In the genomic region with DNA sequence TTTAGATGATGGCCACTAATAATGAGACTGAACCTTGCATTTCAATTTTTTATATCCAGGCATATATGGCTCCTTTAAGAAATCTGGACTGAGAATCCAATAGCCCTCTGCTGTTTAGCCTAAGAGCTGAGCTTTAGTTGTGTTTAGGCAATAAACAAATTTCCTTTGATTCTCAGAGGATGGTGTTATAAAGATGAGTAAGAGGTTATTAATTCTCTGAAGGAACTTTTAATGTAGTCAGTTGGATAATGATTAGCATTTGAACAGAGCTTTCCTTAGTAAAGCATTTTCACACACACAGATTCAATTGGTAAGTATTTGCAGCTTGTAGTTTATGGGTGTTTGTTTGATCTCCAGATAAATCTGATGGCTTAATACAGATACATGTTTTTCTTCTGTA, we compare ENCODE assay signal across 26 cellular contexts.
DNase-seq lines count a peak whose midpoint lies in the region; ATAC-seq, FAIRE-seq and TF ChIP-seq lines count a peak whose summit lies in the region.
"Had no signal": no experiment of that assay in that cellular context is flagged by ENCODE, and none has a peak within 500 bp of the region (broad histone marks: within the 10 kb centered on the region; RNA-seq: fewer than 3 reads in every experiment).

No MANE protein-coding gene starts in this region.

- H3K4me1 Mint-ChIP-seq in naive thymus-derived CD4-positive, alpha-beta T cell: no peaks in the 10 kb centered on the region
- H3K4me1 Mint-ChIP-seq: activated B cell treated with CpG ODN at 0.5 μM for 24 hours; activated naive CD4-positive, alpha-beta T cell treated with anti-CD3 and anti-CD28 coated beads, Interleukin-2, amount 10 ng/mL, durations not matched to agents 7 days and 5 days had no signal

- POLR2A ChIA-PET in naive thymus-derived CD4-positive, alpha-beta T cell (lab: Charles Lee): no interaction called here

- H3K4me3 Mint-ChIP-seq in naive thymus-derived CD4-positive, alpha-beta T cell: no peak overlapping the region
- H3K4me3 Mint-ChIP-seq: activated B cell treated with CpG ODN at 0.5 μM for 24 hours; activated naive CD4-positive, alpha-beta T cell treated with anti-CD3 and anti-CD28 coated beads, Interleukin-2, amount 10 ng/mL, durations not matched to agents 7 days and 5 days; activated T-cell treated with anti-CD3 and anti-CD28 coated beads, Interleukin-2, amount 50 U/mL, for 4 hours had no signal

- FAIRE-seq in bronchial epithelial cell (lab: Jason Lieb, UNC): no peak
- FAIRE-seq in kidney (lab: Jason Lieb, UNC): no peak
- FAIRE-seq: D721Med, GM19239, HepG2 had no signal

- no peaks in the 10 kb centered on the region for H3K36me3 Mint-ChIP-seq in naive thymus-derived CD4-positive, alpha-beta T cell
- H3K36me3 Mint-ChIP-seq: activated naive CD4-positive, alpha-beta T cell treated with anti-CD3 and anti-CD28 coated beads, Interleukin-2, amount 10 ng/mL, durations not matched to agents 7 days and 5 days had no signal

- H3K36me3 ChIP-seq in bronchial epithelial cell (ENCODE audit: control insufficient read depth, insufficient read depth, low read length): no peaks in the 10 kb centered on the region
- no peaks in the 10 kb centered on the region for H3K36me3 ChIP-seq in naive thymus-derived CD4-positive, alpha-beta T cell (ENCODE audit: control insufficient read depth in 2 of 3, insufficient read depth in 3 of 3, low read length in 3 of 3)
- H3K36me3 ChIP-seq in colonic mucosa: no peaks in the 10 kb centered on the region
- H3K36me3 ChIP-seq in kidney (ENCODE audit: control insufficient read depth in 1 of 2, insufficient read depth in 2 of 2, low read length in 2 of 2): no peaks in the 10 kb centered on the region
- H3K36me3 ChIP-seq: BE2C, pancreas, sigmoid colon had no signal

- DNase-seq in LNCaP clone FGC (ENCODE audit: low read depth): peak; percentile 7
- peak; percentile 33 for DNase-seq in bronchial epithelial cell (ENCODE audit: low read depth)
- peak; percentile 58 for DNase-seq in kidney glomerular epithelial cell (lab: John Stamatoyannopoulos, UW)
- no peak for DNase-seq in naive thymus-derived CD4-positive, alpha-beta T cell
- DNase-seq in colonic mucosa: no peak
- DNase-seq in kidney: no peak
- DNase-seq in SIG-M5 (lab: John Stamatoyannopoulos, UW): no peak
- DNase-seq: activated B cell treated with CpG ODN at 0.5 μM for 24 hours; activated naive CD4-positive, alpha-beta T cell treated with anti-CD3 and anti-CD28 coated beads, Interleukin-2, amount 10 ng/mL, durations not matched to agents 7 days and 5 days; activated T-cell treated with anti-CD3 and anti-CD28 coated beads, Interleukin-2, amount 50 U/mL, for 4 hours; aorta; BE2C; GOT3; left ventricle myocardium superior; MM.1S; mucosa of descending colon; NCI-H146; NCI-H748 treated with DMSO at 0.1 percent for 48 hours; OCI-M1; pancreas; sigmoid colon; stimulated activated CD4-positive, alpha-beta T cell treated with anti-CD3 and anti-CD28 coated beads, Interleukin-1b, Interleukin-23, amount 100 ng/mL, for 48 hours; stimulated activated naive CD4-positive, alpha-beta T cell had no signal

- H3K4me3 ChIP-seq in LNCaP clone FGC (ENCODE audit: low read depth, low read length) (no peak overlapping the region), bronchial epithelial cell (ENCODE audit: low read depth, low read length) (no peak overlapping the region), colonic mucosa (no peak overlapping the region), kidney (ENCODE audit: low read length in 2 of 2) (no peak overlapping the region)
- H3K4me3 ChIP-seq in naive thymus-derived CD4-positive, alpha-beta T cell (ENCODE audit: low read length): no peak overlapping the region
- H3K4me3 ChIP-seq: mucosa of descending colon, pancreas, sigmoid colon had no signal

- no peak overlapping the region for H3K27ac Mint-ChIP-seq in naive thymus-derived CD4-positive, alpha-beta T cell
- H3K27ac Mint-ChIP-seq: activated B cell treated with CpG ODN at 0.5 μM for 24 hours; activated naive CD4-positive, alpha-beta T cell treated with anti-CD3 and anti-CD28 coated beads, Interleukin-2, amount 10 ng/mL, durations not matched to agents 7 days and 5 days had no signal

- intact Hi-C loops in naive thymus-derived CD4-positive, alpha-beta T cell (cut with micrococcal nuclease): no loop called here
- intact Hi-C loops in colonic mucosa (cut with DNase I) (no loop called here), kidney (cut with DNase I) (no loop called here)

- H3K27ac ChIP-seq in naive thymus-derived CD4-positive, alpha-beta T cell (ENCODE audit: low read depth, low read length): no peak overlapping the region
- H3K27ac ChIP-seq in colonic mucosa: no peak overlapping the region
- no peak overlapping the region for H3K27ac ChIP-seq in kidney (ENCODE audit: low read depth in 2 of 2, low read length in 2 of 2)
- H3K27ac ChIP-seq: pancreas had no signal

- no peak for TF ChIP-seq CTCF in LNCaP clone FGC (IDR thresholded peaks at IDR 0.05; ENCODE audit: control insufficient read depth, extremely low read depth, insufficient read depth)
- TF ChIP-seq CTCF in bronchial epithelial cell (IDR thresholded peaks at IDR 0.05; ENCODE audit: insufficient read depth, low read length, severe bottlenecking): no peak
- no peak for TF ChIP-seq CTCF in colonic mucosa (IDR thresholded peaks at IDR 0.05)
- TF ChIP-seq CTCF in kidney (IDR thresholded peaks at IDR 0.05; ENCODE audit: borderline replicate concordance, extremely low read depth, insufficient read depth): no peak

- no peaks in the 10 kb centered on the region for H3K27me3 Mint-ChIP-seq in naive thymus-derived CD4-positive, alpha-beta T cell
- H3K27me3 Mint-ChIP-seq: activated B cell treated with CpG ODN at 0.5 μM for 24 hours; activated naive CD4-positive, alpha-beta T cell treated with anti-CD3 and anti-CD28 coated beads, Interleukin-2, amount 10 ng/mL, durations not matched to agents 7 days and 5 days had no signal

- H3K4me1 ChIP-seq in naive thymus-derived CD4-positive, alpha-beta T cell (ENCODE audit: control insufficient read depth in 2 of 2, insufficient read depth in 2 of 2, low read length in 2 of 2): no peaks in the 10 kb centered on the region
- no peaks in the 10 kb centered on the region for H3K4me1 ChIP-seq in colonic mucosa
- H3K4me1 ChIP-seq in kidney (ENCODE audit: control insufficient read depth in 1 of 2, insufficient read depth in 1 of 2, low read depth in 1 of 2, low read length in 2 of 2): peaks cover 0 to 3% of the 10 kb centered on the region in 2 donors
- H3K4me1 ChIP-seq: BE2C, pancreas had no signal

- CTCF ChIA-PET in naive thymus-derived CD4-positive, alpha-beta T cell (lab: Charles Lee): no interaction called here

- peaks cover 0 to 19% (median 0%) of the 10 kb centered on the region in 11 donors for H3K9me3 Mint-ChIP-seq in naive thymus-derived CD4-positive, alpha-beta T cell

- no peak overlapping the region for H3K9ac ChIP-seq in colonic mucosa (ENCODE audit: low read depth in 2 of 2, low read length in 2 of 2)
- H3K9ac ChIP-seq in kidney (ENCODE audit: low read length in 2 of 2): no peak overlapping the region

- H3K27me3 ChIP-seq in bronchial epithelial cell (ENCODE audit: control insufficient read depth, insufficient read depth, low read length) (no peaks in the 10 kb centered on the region), colonic mucosa (no peaks in the 10 kb centered on the region)
- H3K27me3 ChIP-seq in naive thymus-derived CD4-positive, alpha-beta T cell (ENCODE audit: control insufficient read depth in 2 of 2, insufficient read depth in 2 of 2, low read length in 2 of 2): no peaks in the 10 kb centered on the region
- H3K27me3 ChIP-seq: BE2C, pancreas, sigmoid colon had no signal

- no peak for ATAC-seq in naive thymus-derived CD4-positive, alpha-beta T cell
- ATAC-seq: activated T-cell treated with anti-CD3 and anti-CD28 coated beads, Interleukin-2, amount 50 U/mL, for 4 hours; HepG2; mucosa of descending colon had no signal

- no peaks in the 10 kb centered on the region for H3K9me3 ChIP-seq in naive thymus-derived CD4-positive, alpha-beta T cell (ENCODE audit: control insufficient read depth in 2 of 3, low read length in 3 of 3)
- no peaks in the 10 kb centered on the region for H3K9me3 ChIP-seq in colonic mucosa
- no peaks in the 10 kb centered on the region for H3K9me3 ChIP-seq in kidney (ENCODE audit: control insufficient read depth in 1 of 2, low read length in 2 of 2)
- H3K9me3 ChIP-seq: BE2C, mucosa of descending colon, pancreas, sigmoid colon had no signal

Comparison
In these comparisons a context has a peak if more than half of its experiments do, and no peak if none do; other contexts are left out.
1. DNase-seq: peak in LNCaP clone FGC (single experiment), bronchial epithelial cell (single experiment) and kidney glomerular epithelial cell (single experiment); none in naive thymus-derived CD4-positive, alpha-beta T cell (0 of 9), colonic mucosa (single experiment), kidney (single experiment) and SIG-M5 (single experiment).